ENCODE assay signal across 10 cellular contexts in the genomic region with DNA sequence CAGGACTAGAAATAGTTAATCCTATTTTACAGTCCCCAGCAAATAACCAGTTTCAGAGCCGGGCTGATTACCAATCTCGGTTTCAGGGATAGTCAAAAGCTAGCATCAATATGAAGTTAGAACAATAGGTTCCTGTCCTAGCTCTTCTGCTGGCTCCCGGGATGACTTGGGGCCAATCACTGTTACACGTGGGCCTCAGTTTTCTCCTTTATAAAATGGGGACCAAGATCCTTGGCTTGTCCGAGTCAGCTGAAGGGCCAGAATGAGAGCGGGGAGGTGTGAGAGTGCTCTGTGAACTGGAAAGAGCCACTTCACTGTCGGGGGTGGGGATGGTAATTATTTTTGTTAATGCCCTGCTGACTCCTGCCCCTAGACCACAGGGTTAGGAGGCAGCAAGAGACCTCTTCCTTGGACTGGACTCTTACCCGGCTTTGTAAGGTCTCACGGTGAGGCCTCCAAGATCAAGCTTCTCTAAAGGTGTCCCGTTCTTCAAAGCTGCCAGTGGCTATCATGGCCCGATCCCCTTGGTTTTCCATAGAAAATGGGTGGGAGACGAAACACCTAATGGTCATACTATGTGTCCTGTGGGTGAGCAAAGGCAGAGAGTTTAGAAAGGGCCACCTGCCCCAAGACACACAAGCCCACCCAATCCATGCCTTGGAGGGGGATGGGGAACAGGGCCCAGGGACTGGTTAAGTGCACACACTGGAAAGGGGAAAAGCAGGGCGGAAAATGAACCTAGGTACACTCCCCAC. TPM values are rescaled to one million over a fixed set of nuclear protein-coding genes. Genes with fewer than 3 reads are reported as not detected.
DNase-seq lines count a peak whose midpoint lies in the region; ATAC-seq and TF ChIP-seq lines count a peak whose summit lies in the region.
"Had no signal": no experiment of that assay in that cellular context is flagged by ENCODE, and none has a peak within 500 bp of the region (broad histone marks: within the 10 kb centered on the region; RNA-seq: fewer than 3 reads in every experiment).

No MANE protein-coding gene starts in this region.

- peaks cover 42% of the 10 kb centered on the region for H4K20me1 ChIP-seq in OCI-LY3 (ENCODE audit: insufficient read depth, low read length)

- H3K27ac Mint-ChIP-seq in endothelial cell (ENCODE audit: unreplicated experiment) = no peak overlapping the region

- H3K79me2 ChIP-seq in OCI-LY3 (ENCODE audit: low read length) = peaks cover 55% of the 10 kb centered on the region

- H3K27ac ChIP-seq in OCI-LY3 (ENCODE audit: low read length) (peak overlapping the region; percentile 95), psoas muscle (peak overlapping the region; percentile 92), ovary (no peak overlapping the region)

- H3K4me3 Mint-ChIP-seq in endothelial cell (ENCODE audit: unreplicated experiment) = peak overlapping the region; percentile 91

- H3K27me3 Mint-ChIP-seq in endothelial cell (ENCODE audit: unreplicated experiment) = peaks cover 13% of the 10 kb centered on the region

- peaks cover 12% of the 10 kb centered on the region for H3K36me3 Mint-ChIP-seq in endothelial cell (ENCODE audit: low read depth, unreplicated experiment)

- H3K27me3 ChIP-seq in OCI-LY3 (ENCODE audit: low read depth, low read length) = no peaks in the 10 kb centered on the region
- H3K27me3 ChIP-seq in psoas muscle (ENCODE audit: insufficient read depth in 3 of 3, low read length in 2 of 3) = no peaks in the 10 kb centered on the region
- H3K27me3 ChIP-seq in ovary = no peaks in the 10 kb centered on the region

- no peak for DNase-seq in GM12864 (ENCODE audit: low read depth)
- no peak for DNase-seq in endothelial cell (ENCODE audit: low spot score)
- peak in 1 of 2 donors; percentile 18 for DNase-seq in psoas muscle
- no peak for DNase-seq in ovary
- no peak for DNase-seq in GM20000 (ENCODE audit: low spot score)
- DNase-seq in SW480 (ENCODE audit: low spot score) = no peak

- H3K4me1 ChIP-seq in OCI-LY3 (ENCODE audit: low read length) (peaks cover 55% of the 10 kb centered on the region), psoas muscle (peaks cover 25% of the 10 kb centered on the region), ovary (ENCODE audit: insufficient read depth) (no peaks in the 10 kb centered on the region)

- no peak for TF ChIP-seq POLR2A in ovary (IDR thresholded peaks at IDR 0.05)

- no peaks in the 10 kb centered on the region for H3K9me3 Mint-ChIP-seq in endothelial cell (ENCODE audit: unreplicated experiment)

- peak overlapping the region; percentile 98 for H3K4me2 ChIP-seq in OCI-LY3 (ENCODE audit: low read length)

- H3K36me3 ChIP-seq in OCI-LY3 (replicated peaks; ENCODE audit: low read depth, low read length) = peaks cover 58% of the 10 kb centered on the region
- H3K36me3 ChIP-seq in psoas muscle (ENCODE audit: insufficient read depth in 1 of 2, low read depth in 1 of 2) = peaks cover 0 to 49% of the 10 kb centered on the region in 2 donors
- no peaks in the 10 kb centered on the region for H3K36me3 ChIP-seq in ovary

- H3K4me3 ChIP-seq in GM12864 (ENCODE audit: low read depth, low read length) = peak overlapping the region; percentile 94
- peak overlapping the region; percentile 96 for H3K4me3 ChIP-seq in OCI-LY3 (ENCODE audit: low read length)
- H3K4me3 ChIP-seq in psoas muscle = peak overlapping the region; percentile 71
- H3K4me3 ChIP-seq in ovary = no peak overlapping the region

- no peaks in the 10 kb centered on the region for H3K9me3 ChIP-seq in OCI-LY3 (ENCODE audit: insufficient read depth, low read length)
- no peaks in the 10 kb centered on the region for H3K9me3 ChIP-seq in psoas muscle
- H3K9me3 ChIP-seq in ovary = no peaks in the 10 kb centered on the region

- TF ChIP-seq EP300 in ovary (IDR thresholded peaks at IDR 0.05) = no peak

- intact Hi-C loops in psoas muscle (cut with DNase I) (loop anchor here in 1 of 2 donors (5.0 kb wide), 1 partner anchor 41 kb away; no protein-coding TSS in a partner anchor), ovary (cut with DNase I) (no loop called here)

- WGBS in psoas muscle, 3 donors = 84 to 88% (median 84%) methylated on average over 13 of the region's 13 CpGs
- WGBS in ovary, 3 donors = 87 to 90% (median 89%) methylated on average over 13 of the region's 13 CpGs

- H3K4me1 Mint-ChIP-seq in endothelial cell (ENCODE audit: unreplicated experiment) = peaks cover 31% of the 10 kb centered on the region

- TF ChIP-seq CTCF in GM12864 (IDR thresholded peaks at IDR 0.05; ENCODE audit: low read depth, low read length, missing control alignments) (no peak), OCI-LY3 (IDR thresholded peaks at IDR 0.05; ENCODE audit: low read depth, low read length) (no peak), endothelial cell (IDR thresholded peaks at IDR 0.05; ENCODE audit: unreplicated experiment) (no peak), psoas muscle (IDR thresholded peaks at IDR 0.05) (no peak), ovary (IDR thresholded peaks at IDR 0.05) (no peak), GM20000 (IDR thresholded peaks at IDR 0.05; ENCODE audit: extremely low read depth, missing control alignments) (no peak)

- no peak overlapping the region for H2AFZ ChIP-seq in OCI-LY3 (ENCODE audit: low read depth, low read length)

- H3K9ac ChIP-seq in OCI-LY3 (ENCODE audit: low read length) = peak overlapping the region; percentile 99

- ATAC-seq in psoas muscle (no peak), esophagus mucosa (no peak)

RNA-seq across cellular contexts. Expression of a gene that starts 1.4 kb away (rescaled TPM):
- 12.8 TPM for total RNA-seq in endothelial cell (ENCODE audit: unreplicated experiment)
- 10 to 100 TPM; 40.8 to 99.5 (median 66.1) TPM for total RNA-seq in psoas muscle
- polyA plus RNA-seq in psoas muscle = 10 to 100 TPM; 11.8 to 90.6 (median 89.6) TPM
- total RNA-seq in ovary = 10 to 100 TPM in 5 of 7 donors, 1 to 10 TPM in 2; 3.7 to 86.9 (median 16.5) TPM
- 10 to 100 TPM in 1 of 2 donors, 1 to 10 TPM in 1; 4.9 to 31.5 TPM for polyA plus RNA-seq in ovary
- total RNA-seq in esophagus mucosa = 5.3 TPM
- polyA plus RNA-seq: neural cell had no signal

RNA-seq across cellular contexts. Expression of a gene that starts 27.7 kb away (rescaled TPM):
- total RNA-seq in endothelial cell (ENCODE audit: unreplicated experiment) = 1.6 TPM
- 100 to 1,000 TPM in 3 of 4 donors, 10 to 100 TPM in 1; 53.8 to 299 (median 169) TPM for total RNA-seq in psoas muscle
- polyA plus RNA-seq in psoas muscle = 100 to 1,000 TPM in 2 of 3 donors, 1 to 10 TPM in 1; 8.9 to 587 (median 330) TPM
- total RNA-seq in ovary = 1 to 10 TPM in 5 of 7 donors, under 1 TPM in 2; 0.72 to 2.2 (median 1.2) TPM
- polyA plus RNA-seq in ovary = under 1 TPM; 0.70 to 0.84 TPM
- total RNA-seq in esophagus mucosa = 0.28 TPM

RNA-seq across cellular contexts. Expression of a gene that starts 30.4 kb away (rescaled TPM):
- 0.36 TPM for total RNA-seq in endothelial cell (ENCODE audit: unreplicated experiment)
- total RNA-seq in psoas muscle = not detected
- under 1 TPM in 1 of 3 donors, not detected in 2; 0.03 TPM for polyA plus RNA-seq in psoas muscle
- total RNA-seq in ovary = 10 to 100 TPM in 1 of 7 donors, 1 to 10 TPM in 3, under 1 TPM in 2, not detected in 1; 0.48 to 23.3 (median 2.5) TPM
- polyA plus RNA-seq in ovary = under 1 TPM in 1 of 2 donors, not detected in 1; 0.36 TPM
- total RNA-seq in esophagus mucosa = not detected
- total RNA-seq: M059J had no signal
- polyA plus RNA-seq: neural cell had no signal

Comparison
In these comparisons a context has a peak if more than half of its experiments do, and no peak if none do; other contexts are left out.
1. H3K27ac ChIP-seq: peak in OCI-LY3 (single experiment) and psoas muscle (single experiment); none in ovary (0 of 2).
2. RNA of a gene that starts 27.7 kb away (total RNA-seq): 53.8 to 299 TPM in psoas muscle; 1.6 TPM in endothelial cell (single experiment), 0.72 to 2.2 TPM in ovary and 0.28 TPM in esophagus mucosa (single experiment); every median in the first group is over 10 times any median in the second.